Comparison of ENCODE assay signal across 1 cellular context in the genomic region with DNA sequence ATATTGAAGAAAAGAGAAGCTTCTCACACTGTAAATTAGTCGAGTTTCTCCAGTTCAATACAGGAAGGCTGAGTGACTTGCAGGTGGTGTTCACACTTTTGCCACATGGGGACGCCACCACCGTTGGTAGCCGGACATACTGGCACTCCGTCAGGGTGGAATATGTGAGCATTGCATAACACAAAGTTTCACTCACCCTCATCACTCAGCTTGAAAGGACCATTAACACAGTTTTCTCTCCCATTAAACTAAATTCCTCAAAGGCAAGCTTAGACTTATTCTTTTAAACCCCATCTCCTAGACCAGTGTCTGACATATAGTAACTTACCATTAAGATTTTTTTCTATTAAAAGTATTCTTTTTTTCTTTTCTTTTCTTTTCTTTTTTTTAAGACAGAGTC.
TF ChIP-seq lines count a peak whose summit lies in the region.

No MANE protein-coding gene starts in this region.

TF ChIP-seq in HEK293, 187 proteins besides CTCF, POLR2A, EP300 and RAD21 (continued from another document):
- TF ChIP-seq, protein P1, sequence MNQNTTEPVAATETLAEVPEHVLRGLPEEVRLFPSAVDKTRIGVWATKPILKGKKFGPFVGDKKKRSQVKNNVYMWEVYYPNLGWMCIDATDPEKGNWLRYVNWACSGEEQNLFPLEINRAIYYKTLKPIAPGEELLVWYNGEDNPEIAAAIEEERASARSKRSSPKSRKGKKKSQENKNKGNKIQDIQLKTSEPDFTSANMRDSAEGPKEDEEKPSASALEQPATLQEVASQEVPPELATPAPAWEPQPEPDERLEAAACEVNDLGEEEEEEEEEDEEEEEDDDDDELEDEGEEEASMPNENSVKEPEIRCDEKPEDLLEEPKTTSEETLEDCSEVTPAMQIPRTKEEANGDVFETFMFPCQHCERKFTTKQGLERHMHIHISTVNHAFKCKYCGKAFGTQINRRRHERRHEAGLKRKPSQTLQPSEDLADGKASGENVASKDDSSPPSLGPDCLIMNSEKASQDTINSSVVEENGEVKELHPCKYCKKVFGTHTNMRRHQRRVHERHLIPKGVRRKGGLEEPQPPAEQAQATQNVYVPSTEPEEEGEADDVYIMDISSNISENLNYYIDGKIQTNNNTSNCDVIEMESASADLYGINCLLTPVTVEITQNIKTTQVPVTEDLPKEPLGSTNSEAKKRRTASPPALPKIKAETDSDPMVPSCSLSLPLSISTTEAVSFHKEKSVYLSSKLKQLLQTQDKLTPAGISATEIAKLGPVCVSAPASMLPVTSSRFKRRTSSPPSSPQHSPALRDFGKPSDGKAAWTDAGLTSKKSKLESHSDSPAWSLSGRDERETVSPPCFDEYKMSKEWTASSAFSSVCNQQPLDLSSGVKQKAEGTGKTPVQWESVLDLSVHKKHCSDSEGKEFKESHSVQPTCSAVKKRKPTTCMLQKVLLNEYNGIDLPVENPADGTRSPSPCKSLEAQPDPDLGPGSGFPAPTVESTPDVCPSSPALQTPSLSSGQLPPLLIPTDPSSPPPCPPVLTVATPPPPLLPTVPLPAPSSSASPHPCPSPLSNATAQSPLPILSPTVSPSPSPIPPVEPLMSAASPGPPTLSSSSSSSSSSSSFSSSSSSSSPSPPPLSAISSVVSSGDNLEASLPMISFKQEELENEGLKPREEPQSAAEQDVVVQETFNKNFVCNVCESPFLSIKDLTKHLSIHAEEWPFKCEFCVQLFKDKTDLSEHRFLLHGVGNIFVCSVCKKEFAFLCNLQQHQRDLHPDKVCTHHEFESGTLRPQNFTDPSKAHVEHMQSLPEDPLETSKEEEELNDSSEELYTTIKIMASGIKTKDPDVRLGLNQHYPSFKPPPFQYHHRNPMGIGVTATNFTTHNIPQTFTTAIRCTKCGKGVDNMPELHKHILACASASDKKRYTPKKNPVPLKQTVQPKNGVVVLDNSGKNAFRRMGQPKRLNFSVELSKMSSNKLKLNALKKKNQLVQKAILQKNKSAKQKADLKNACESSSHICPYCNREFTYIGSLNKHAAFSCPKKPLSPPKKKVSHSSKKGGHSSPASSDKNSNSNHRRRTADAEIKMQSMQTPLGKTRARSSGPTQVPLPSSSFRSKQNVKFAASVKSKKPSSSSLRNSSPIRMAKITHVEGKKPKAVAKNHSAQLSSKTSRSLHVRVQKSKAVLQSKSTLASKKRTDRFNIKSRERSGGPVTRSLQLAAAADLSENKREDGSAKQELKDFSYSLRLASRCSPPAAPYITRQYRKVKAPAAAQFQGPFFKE (tag by site-specific recombination; IDR thresholded peaks at IDR 0.05; ENCODE audit: borderline replicate concordance), result no peak
- TF ChIP-seq, protein P2, sequence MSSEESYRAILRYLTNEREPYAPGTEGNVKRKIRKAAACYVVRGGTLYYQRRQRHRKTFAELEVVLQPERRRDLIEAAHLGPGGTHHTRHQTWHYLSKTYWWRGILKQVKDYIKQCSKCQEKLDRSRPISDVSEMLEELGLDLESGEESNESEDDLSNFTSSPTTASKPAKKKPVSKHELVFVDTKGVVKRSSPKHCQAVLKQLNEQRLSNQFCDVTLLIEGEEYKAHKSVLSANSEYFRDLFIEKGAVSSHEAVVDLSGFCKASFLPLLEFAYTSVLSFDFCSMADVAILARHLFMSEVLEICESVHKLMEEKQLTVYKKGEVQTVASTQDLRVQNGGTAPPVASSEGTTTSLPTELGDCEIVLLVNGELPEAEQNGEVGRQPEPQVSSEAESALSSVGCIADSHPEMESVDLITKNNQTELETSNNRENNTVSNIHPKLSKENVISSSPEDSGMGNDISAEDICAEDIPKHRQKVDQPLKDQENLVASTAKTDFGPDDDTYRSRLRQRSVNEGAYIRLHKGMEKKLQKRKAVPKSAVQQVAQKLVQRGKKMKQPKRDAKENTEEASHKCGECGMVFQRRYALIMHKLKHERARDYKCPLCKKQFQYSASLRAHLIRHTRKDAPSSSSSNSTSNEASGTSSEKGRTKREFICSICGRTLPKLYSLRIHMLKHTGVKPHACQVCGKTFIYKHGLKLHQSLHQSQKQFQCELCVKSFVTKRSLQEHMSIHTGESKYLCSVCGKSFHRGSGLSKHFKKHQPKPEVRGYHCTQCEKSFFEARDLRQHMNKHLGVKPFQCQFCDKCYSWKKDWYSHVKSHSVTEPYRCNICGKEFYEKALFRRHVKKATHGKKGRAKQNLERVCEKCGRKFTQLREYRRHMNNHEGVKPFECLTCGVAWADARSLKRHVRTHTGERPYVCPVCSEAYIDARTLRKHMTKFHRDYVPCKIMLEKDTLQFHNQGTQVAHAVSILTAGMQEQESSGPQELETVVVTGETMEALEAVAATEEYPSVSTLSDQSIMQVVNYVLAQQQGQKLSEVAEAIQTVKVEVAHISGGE (tag by site-specific recombination; conservative IDR thresholded peaks at IDR 0.05; ENCODE audit: low read depth), result no peak
- TF ChIP-seq SP7 (tag by site-specific recombination; IDR thresholded peaks at IDR 0.05) (peak; percentile 43; the same call in 1 of the 2 replicates), ZFHX2 (tag by site-specific recombination; conservative IDR thresholded peaks at IDR 0.05) (no peak), ZNF10 (tag by site-specific recombination; IDR thresholded peaks at IDR 0.05) (no peak), ZBTB17 (tag by site-specific recombination; IDR thresholded peaks at IDR 0.05) (0 out of 2 replicates have a peak, but pooled peaks have one; percentile 16), TRIM28 (IDR thresholded peaks at IDR 0.05; ENCODE audit: borderline replicate concordance, low read length) (no peak), ZNF624 (tag by site-specific recombination; IDR thresholded peaks at IDR 0.05) (no peak), ZNF654 (tag by site-specific recombination; IDR thresholded peaks at IDR 0.05; ENCODE audit: low read depth) (peak; percentile 96), WT1 (tag by site-specific recombination; IDR thresholded peaks at IDR 0.05) (no peak), ZNF366 (tag by site-specific recombination; conservative IDR thresholded peaks at IDR 0.05) (0 out of 2 replicates have a peak, but pooled peaks have one; percentile 10), ZNF544 (tag by site-specific recombination; IDR thresholded peaks at IDR 0.05) (no peak), PRDM1 (tag by site-specific recombination; IDR thresholded peaks at IDR 0.05) (peak; percentile 83), ZNF292 (tag by site-specific recombination; IDR thresholded peaks at IDR 0.05; ENCODE audit: borderline replicate concordance, low read depth) (no peak), HOXC10 (CRISPR knock-in tag; IDR thresholded peaks at IDR 0.05) (no peak), ZNF660 (tag by site-specific recombination; IDR thresholded peaks at IDR 0.05) (peak; percentile 55; the same call in 1 of the 2 replicates), ZNF548 (tag by site-specific recombination; IDR thresholded peaks at IDR 0.05) (no peak), ZFP37 (tag by site-specific recombination; IDR thresholded peaks at IDR 0.05) (peak; percentile 64; the same call in 1 of the 2 replicates), ZNF585B (tag by site-specific recombination; IDR thresholded peaks at IDR 0.05) (no peak), KLF16 (tag by site-specific recombination; IDR thresholded peaks at IDR 0.05) (no peak), ZNF426 (tag by site-specific recombination; IDR thresholded peaks at IDR 0.05) (no peak)
- TF ChIP-seq, protein P3, sequence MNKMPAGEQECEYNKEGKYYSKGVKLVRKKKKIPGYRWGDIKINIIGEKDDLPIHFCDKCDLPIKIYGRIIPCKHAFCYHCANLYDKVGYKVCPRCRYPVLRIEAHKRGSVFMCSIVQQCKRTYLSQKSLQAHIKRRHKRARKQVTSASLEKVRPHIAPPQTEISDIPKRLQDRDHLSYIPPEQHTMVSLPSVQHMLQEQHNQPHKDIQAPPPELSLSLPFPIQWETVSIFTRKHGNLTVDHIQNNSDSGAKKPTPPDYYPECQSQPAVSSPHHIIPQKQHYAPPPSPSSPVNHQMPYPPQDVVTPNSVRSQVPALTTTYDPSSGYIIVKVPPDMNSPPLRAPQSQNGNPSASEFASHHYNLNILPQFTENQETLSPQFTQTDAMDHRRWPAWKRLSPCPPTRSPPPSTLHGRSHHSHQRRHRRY (tag by site-specific recombination; IDR thresholded peaks at IDR 0.05), result no peak
- TF ChIP-seq, protein P4, sequence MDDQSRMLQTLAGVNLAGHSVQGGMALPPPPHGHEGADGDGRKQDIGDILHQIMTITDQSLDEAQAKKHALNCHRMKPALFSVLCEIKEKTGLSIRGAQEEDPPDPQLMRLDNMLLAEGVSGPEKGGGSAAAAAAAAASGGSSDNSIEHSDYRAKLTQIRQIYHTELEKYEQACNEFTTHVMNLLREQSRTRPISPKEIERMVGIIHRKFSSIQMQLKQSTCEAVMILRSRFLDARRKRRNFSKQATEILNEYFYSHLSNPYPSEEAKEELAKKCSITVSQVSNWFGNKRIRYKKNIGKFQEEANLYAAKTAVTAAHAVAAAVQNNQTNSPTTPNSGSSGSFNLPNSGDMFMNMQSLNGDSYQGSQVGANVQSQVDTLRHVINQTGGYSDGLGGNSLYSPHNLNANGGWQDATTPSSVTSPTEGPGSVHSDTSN (CRISPR knock-in tag; IDR thresholded peaks at IDR 0.05), result no peak
- TF ChIP-seq, protein P5, sequence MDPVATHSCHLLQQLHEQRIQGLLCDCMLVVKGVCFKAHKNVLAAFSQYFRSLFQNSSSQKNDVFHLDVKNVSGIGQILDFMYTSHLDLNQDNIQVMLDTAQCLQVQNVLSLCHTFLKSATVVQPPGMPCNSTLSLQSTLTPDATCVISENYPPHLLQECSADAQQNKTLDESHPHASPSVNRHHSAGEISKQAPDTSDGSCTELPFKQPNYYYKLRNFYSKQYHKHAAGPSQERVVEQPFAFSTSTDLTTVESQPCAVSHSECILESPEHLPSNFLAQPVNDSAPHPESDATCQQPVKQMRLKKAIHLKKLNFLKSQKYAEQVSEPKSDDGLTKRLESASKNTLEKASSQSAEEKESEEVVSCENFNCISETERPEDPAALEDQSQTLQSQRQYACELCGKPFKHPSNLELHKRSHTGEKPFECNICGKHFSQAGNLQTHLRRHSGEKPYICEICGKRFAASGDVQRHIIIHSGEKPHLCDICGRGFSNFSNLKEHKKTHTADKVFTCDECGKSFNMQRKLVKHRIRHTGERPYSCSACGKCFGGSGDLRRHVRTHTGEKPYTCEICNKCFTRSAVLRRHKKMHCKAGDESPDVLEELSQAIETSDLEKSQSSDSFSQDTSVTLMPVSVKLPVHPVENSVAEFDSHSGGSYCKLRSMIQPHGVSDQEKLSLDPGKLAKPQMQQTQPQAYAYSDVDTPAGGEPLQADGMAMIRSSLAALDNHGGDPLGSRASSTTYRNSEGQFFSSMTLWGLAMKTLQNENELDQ (tag by site-specific recombination; IDR thresholded peaks at IDR 0.05; ENCODE audit: low read depth), result no peak
- TF ChIP-seq, protein P6, sequence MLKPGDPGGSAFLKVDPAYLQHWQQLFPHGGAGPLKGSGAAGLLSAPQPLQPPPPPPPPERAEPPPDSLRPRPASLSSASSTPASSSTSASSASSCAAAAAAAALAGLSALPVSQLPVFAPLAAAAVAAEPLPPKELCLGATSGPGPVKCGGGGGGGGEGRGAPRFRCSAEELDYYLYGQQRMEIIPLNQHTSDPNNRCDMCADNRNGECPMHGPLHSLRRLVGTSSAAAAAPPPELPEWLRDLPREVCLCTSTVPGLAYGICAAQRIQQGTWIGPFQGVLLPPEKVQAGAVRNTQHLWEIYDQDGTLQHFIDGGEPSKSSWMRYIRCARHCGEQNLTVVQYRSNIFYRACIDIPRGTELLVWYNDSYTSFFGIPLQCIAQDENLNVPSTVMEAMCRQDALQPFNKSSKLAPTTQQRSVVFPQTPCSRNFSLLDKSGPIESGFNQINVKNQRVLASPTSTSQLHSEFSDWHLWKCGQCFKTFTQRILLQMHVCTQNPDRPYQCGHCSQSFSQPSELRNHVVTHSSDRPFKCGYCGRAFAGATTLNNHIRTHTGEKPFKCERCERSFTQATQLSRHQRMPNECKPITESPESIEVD (tag by site-specific recombination; IDR thresholded peaks at IDR 0.05), result peak; percentile 42; the same call in 1 of the 2 replicates
- TF ChIP-seq, protein P7, sequence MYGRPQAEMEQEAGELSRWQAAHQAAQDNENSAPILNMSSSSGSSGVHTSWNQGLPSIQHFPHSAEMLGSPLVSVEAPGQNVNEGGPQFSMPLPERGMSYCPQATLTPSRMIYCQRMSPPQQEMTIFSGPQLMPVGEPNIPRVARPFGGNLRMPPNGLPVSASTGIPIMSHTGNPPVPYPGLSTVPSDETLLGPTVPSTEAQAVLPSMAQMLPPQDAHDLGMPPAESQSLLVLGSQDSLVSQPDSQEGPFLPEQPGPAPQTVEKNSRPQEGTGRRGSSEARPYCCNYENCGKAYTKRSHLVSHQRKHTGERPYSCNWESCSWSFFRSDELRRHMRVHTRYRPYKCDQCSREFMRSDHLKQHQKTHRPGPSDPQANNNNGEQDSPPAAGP (tag by site-specific recombination; IDR thresholded peaks at IDR 0.05), result no peak
- TF ChIP-seq, protein P8, sequence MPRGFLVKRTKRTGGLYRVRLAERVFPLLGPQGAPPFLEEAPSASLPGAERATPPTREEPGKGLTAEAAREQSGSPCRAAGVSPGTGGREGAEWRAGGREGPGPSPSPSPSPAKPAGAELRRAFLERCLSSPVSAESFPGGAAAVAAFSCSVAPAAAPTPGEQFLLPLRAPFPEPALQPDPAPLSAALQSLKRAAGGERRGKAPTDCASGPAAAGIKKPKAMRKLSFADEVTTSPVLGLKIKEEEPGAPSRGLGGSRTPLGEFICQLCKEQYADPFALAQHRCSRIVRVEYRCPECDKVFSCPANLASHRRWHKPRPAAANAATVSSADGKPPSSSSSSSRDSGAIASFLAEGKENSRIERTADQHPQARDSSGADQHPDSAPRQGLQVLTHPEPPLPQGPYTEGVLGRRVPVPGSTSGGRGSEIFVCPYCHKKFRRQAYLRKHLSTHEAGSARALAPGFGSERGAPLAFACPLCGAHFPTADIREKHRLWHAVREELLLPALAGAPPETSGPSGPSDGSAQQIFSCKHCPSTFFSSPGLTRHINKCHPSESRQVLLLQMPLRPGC (tag by site-specific recombination; IDR thresholded peaks at IDR 0.05), result no peak
- TF ChIP-seq, protein P9, sequence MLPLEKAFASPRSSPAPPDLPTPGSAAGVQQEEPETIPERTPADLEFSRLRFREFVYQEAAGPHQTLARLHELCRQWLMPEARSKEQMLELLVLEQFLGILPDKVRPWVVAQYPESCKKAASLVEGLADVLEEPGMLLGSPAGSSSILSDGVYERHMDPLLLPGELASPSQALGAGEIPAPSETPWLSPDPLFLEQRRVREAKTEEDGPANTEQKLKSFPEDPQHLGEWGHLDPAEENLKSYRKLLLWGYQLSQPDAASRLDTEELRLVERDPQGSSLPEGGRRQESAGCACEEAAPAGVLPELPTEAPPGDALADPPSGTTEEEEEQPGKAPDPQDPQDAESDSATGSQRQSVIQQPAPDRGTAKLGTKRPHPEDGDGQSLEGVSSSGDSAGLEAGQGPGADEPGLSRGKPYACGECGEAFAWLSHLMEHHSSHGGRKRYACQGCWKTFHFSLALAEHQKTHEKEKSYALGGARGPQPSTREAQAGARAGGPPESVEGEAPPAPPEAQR (tag by site-specific recombination; IDR thresholded peaks at IDR 0.05), result no peak
- TF ChIP-seq, protein P10, sequence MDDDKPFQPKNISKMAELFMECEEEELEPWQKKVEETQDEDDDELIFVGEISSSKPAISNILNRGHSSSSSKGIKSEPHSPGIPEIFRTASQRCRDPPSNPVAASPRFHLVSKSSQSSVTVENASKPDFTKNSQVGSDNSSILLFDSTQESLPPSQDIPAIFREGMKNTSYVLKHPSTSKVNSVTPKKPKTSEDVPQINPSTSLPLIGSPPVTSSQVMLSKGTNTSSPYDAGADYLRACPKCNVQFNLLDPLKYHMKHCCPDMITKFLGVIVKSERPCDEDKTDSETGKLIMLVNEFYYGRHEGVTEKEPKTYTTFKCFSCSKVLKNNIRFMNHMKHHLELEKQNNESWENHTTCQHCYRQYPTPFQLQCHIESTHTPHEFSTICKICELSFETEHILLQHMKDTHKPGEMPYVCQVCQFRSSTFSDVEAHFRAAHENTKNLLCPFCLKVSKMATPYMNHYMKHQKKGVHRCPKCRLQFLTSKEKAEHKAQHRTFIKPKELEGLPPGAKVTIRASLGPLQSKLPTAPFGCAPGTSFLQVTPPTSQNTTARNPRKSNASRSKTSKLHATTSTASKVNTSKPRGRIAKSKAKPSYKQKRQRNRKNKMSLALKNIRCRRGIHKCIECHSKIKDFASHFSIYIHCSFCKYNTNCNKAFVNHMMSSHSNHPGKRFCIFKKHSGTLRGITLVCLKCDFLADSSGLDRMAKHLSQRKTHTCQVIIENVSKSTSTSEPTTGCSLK (tag by site-specific recombination; IDR thresholded peaks at IDR 0.05), result no peak
